1 cellular context compared by ENCODE assay signal in genomic region chr16:24729243-24729966, GRCh38.
TF ChIP-seq lines count a peak whose summit lies in the region.

Gene TNRC6A, plus strand, starts transcription at chr16:24729651. Its CDS starts 191 bp downstream, at chr16:24729842.

TF ChIP-seq in HepG2, 621 proteins besides CTCF, POLR2A, EP300 and RAD21 (continued from another document and continues in another):
- TF ChIP-seq, protein P1, sequence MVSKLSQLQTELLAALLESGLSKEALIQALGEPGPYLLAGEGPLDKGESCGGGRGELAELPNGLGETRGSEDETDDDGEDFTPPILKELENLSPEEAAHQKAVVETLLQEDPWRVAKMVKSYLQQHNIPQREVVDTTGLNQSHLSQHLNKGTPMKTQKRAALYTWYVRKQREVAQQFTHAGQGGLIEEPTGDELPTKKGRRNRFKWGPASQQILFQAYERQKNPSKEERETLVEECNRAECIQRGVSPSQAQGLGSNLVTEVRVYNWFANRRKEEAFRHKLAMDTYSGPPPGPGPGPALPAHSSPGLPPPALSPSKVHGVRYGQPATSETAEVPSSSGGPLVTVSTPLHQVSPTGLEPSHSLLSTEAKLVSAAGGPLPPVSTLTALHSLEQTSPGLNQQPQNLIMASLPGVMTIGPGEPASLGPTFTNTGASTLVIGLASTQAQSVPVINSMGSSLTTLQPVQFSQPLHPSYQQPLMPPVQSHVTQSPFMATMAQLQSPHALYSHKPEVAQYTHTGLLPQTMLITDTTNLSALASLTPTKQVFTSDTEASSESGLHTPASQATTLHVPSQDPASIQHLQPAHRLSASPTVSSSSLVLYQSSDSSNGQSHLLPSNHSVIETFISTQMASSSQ (IDR thresholded peaks at IDR 0.05; ENCODE audit: low read depth): no peak
- TF ChIP-seq, protein P1 (CRISPR knock-in tag; IDR thresholded peaks at IDR 0.05; ENCODE audit: borderline replicate concordance): peak; percentile 59; the same call in 1 of the 2 replicates
- TF ChIP-seq ZNF430 (CRISPR knock-in tag; IDR thresholded peaks at IDR 0.05) (peak; percentile 69; the same call in 1 of the 2 replicates), NAIF1 (CRISPR knock-in tag; IDR thresholded peaks at IDR 0.05; ENCODE audit: borderline replicate concordance) (no peak), ZNF414 (CRISPR knock-in tag; IDR thresholded peaks at IDR 0.05) (no peak), ZNF547 (CRISPR knock-in tag; IDR thresholded peaks at IDR 0.05) (peak; percentile 87; the same call in 1 of the 2 replicates), FOXK1 (CRISPR knock-in tag; IDR thresholded peaks at IDR 0.05; ENCODE audit: borderline replicate concordance, low read depth) (peak; percentile 75), NFKBIZ (CRISPR knock-in tag; IDR thresholded peaks at IDR 0.05) (no peak), CERS6 (CRISPR knock-in tag; IDR thresholded peaks at IDR 0.05) (no peak), TFDP1 (CRISPR knock-in tag; IDR thresholded peaks at IDR 0.05; ENCODE audit: borderline replicate concordance) (peak; percentile 61), ZNF879 (CRISPR knock-in tag; IDR thresholded peaks at IDR 0.05) (0 out of 2 replicates have a peak, but pooled peaks have one; percentile 13), ZNF350 (CRISPR knock-in tag; IDR thresholded peaks at IDR 0.05; ENCODE audit: borderline replicate concordance, low read depth) (peak; percentile 71; the same call in 1 of the 2 replicates), CC2D1A (CRISPR knock-in tag; IDR thresholded peaks at IDR 0.05) (no peak), ZNF18 (CRISPR knock-in tag; IDR thresholded peaks at IDR 0.05; ENCODE audit: insufficient replicate concordance) (no peak), ZNF281 (CRISPR knock-in tag; IDR thresholded peaks at IDR 0.05; ENCODE audit: borderline replicate concordance) (peak; percentile 88), U2AF1 (optimal IDR thresholded peaks at IDR 0.05; ENCODE audit: low read depth, low read length) (peak; percentile 90), ZFP36L2 (CRISPR knock-in tag; IDR thresholded peaks at IDR 0.05) (no peak), PBX2 (CRISPR knock-in tag; IDR thresholded peaks at IDR 0.05) (no peak), SIN3A (IDR thresholded peaks at IDR 0.05; ENCODE audit: borderline replicate concordance, low read depth, low read length) (peak; percentile 93), KLF11 (CRISPR knock-in tag; IDR thresholded peaks at IDR 0.05) (no peak; the same call in 1 of the 2 replicates), SNAPC2 (CRISPR knock-in tag; IDR thresholded peaks at IDR 0.05) (no peak), KLF12 (CRISPR knock-in tag; IDR thresholded peaks at IDR 0.05; ENCODE audit: borderline replicate concordance) (peak; percentile 90), ZNF224 (CRISPR knock-in tag; IDR thresholded peaks at IDR 0.05) (no peak), NR2C2 (CRISPR knock-in tag; IDR thresholded peaks at IDR 0.05; ENCODE audit: borderline replicate concordance) (peak; percentile 100), REXO4 (CRISPR knock-in tag; IDR thresholded peaks at IDR 0.05; ENCODE audit: borderline replicate concordance) (no peak), DNMT1 (CRISPR knock-in tag; IDR thresholded peaks at IDR 0.05) (0 out of 2 replicates have a peak, but pooled peaks have one; percentile 82), CBX5 (CRISPR knock-in tag; IDR thresholded peaks at IDR 0.05; ENCODE audit: borderline replicate concordance) (peak; percentile 45; the same call in 1 of the 2 replicates), ZNF136 (CRISPR knock-in tag; IDR thresholded peaks at IDR 0.05; ENCODE audit: low read depth) (0 out of 2 replicates have a peak, but pooled peaks have one; percentile 56), ZFYVE20 (CRISPR knock-in tag; IDR thresholded peaks at IDR 0.05; ENCODE audit: borderline replicate concordance, low read depth) (0 out of 2 replicates have a peak, but pooled peaks have one; percentile 19), FOXM1 (CRISPR knock-in tag; IDR thresholded peaks at IDR 0.05) (0 out of 2 replicates have a peak, but pooled peaks have one; percentile 59)
- TF ChIP-seq, protein P2, sequence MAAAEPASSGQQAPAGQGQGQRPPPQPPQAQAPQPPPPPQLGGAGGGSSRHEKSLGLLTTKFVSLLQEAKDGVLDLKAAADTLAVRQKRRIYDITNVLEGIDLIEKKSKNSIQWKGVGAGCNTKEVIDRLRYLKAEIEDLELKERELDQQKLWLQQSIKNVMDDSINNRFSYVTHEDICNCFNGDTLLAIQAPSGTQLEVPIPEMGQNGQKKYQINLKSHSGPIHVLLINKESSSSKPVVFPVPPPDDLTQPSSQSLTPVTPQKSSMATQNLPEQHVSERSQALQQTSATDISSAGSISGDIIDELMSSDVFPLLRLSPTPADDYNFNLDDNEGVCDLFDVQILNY (CRISPR knock-in tag; conservative IDR thresholded peaks at IDR 0.05): no peak
- TF ChIP-seq, protein P3, sequence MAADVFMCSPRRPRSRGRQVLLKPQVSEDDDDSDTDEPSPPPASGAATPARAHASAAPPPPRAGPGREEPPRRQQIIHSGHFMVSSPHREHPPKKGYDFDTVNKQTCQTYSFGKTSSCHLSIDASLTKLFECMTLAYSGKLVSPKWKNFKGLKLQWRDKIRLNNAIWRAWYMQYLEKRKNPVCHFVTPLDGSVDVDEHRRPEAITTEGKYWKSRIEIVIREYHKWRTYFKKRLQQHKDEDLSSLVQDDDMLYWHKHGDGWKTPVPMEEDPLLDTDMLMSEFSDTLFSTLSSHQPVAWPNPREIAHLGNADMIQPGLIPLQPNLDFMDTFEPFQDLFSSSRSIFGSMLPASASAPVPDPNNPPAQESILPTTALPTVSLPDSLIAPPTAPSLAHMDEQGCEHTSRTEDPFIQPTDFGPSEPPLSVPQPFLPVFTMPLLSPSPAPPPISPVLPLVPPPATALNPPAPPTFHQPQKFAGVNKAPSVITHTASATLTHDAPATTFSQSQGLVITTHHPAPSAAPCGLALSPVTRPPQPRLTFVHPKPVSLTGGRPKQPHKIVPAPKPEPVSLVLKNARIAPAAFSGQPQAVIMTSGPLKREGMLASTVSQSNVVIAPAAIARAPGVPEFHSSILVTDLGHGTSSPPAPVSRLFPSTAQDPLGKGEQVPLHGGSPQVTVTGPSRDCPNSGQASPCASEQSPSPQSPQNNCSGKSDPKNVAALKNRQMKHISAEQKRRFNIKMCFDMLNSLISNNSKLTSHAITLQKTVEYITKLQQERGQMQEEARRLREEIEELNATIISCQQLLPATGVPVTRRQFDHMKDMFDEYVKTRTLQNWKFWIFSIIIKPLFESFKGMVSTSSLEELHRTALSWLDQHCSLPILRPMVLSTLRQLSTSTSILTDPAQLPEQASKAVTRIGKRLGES (CRISPR knock-in tag; IDR thresholded peaks at IDR 0.05; ENCODE audit: borderline replicate concordance): 0 out of 2 replicates have a peak, but pooled peaks have one; percentile 63
- TF ChIP-seq, protein P4, sequence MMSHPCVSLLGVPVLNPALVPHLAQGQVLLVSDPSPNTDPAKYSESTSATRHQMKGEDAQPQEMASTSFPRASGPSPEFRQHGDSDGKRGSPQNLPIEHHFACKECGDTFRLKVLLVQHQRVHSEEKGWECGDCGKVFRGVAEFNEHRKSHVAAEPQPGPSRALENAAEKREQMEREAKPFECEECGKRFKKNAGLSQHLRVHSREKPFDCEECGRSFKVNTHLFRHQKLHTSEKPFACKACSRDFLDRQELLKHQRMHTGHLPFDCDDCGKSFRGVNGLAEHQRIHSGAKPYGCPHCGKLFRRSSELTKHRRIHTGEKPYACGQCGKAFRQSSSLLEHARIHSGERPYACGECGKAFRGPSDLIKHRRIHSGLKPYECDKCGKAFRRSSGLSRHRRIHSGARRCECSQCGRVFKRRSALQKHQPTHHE (CRISPR knock-in tag; IDR thresholded peaks at IDR 0.05; ENCODE audit: borderline replicate concordance): peak; percentile 68; the same call in 1 of the 2 replicates
